Comparison of ENCODE assay signal across 28 cellular contexts in the genomic region with DNA sequence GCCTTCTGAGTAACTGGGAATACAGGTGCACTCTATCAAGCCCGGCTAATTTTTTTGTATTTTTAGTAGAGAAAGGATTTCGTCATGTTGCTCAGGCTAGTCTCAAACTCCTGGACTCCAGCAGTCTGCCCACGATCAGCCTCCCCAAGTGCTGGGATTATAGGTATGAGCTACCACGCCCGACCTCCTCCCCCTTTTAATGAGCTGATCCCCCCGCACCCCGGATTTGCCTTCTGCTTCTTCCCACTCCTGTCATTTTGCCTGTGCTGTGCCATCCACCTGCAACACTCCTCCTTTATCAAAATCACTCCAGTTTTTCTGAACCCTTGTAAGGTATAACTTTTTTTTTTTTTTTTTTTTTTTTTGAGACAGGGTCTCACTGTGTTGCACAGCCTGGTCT. TPM values are rescaled to one million over a fixed set of nuclear protein-coding genes. Genes with fewer than 3 reads are reported as not detected.
"Had no signal": no experiment of that assay in that cellular context is flagged by ENCODE, and none has a peak within 500 bp of the region (broad histone marks: within the 10 kb centered on the region; RNA-seq: fewer than 3 reads in every experiment).

No MANE protein-coding gene starts in this region.

- H3K27me3 Mint-ChIP-seq: activated CD4-positive, alpha-beta T cell treated with anti-CD3 and anti-CD28 coated beads for 36 hours; activated naive CD8-positive, alpha-beta T cell treated with anti-CD3 and anti-CD28 coated beads for 36 hours; activated T-helper 17 cell treated with anti-CD3 and anti-CD28 coated beads, Interleukin-2, amount 50 U/mL, for 72 hours; IgD-negative memory B cell had no signal

- ATAC-seq: activated CD4-positive, alpha-beta T cell treated with anti-CD3 and anti-CD28 coated beads for 36 hours; activated T-helper 17 cell treated with anti-CD3 and anti-CD28 coated beads, Interleukin-2, amount 50 U/mL, for 72 hours; Panc1 had no signal

- DNase-seq: activated CD4-positive, alpha-beta memory T cell treated with anti-CD3 and anti-CD28 coated beads, Interleukin-2, amount 10 ng/mL, durations not matched to agents 7 days and 5 days; activated CD4-positive, alpha-beta T cell treated with anti-CD3 and anti-CD28 coated beads for 36 hours; activated CD4-positive, alpha-beta T cell treated with anti-CD3 and anti-CD28 coated beads, Interleukin-2, amount 50 U/mL, for 1 hour; activated gamma-delta T cell treated with Interleukin-2 at 50 U/mL for 16 hours; activated naive CD4-positive, alpha-beta T cell treated with anti-CD3 and anti-CD28 coated beads, Interleukin-2, amount 10 ng/mL, durations not matched to agents 7 days and 5 days; activated naive CD8-positive, alpha-beta T cell treated with anti-CD3 and anti-CD28 coated beads for 36 hours; activated T-cell treated with anti-CD3 and anti-CD28 coated beads for 4 hours; activated T-cell treated with anti-CD3 and anti-CD28 coated beads, Interleukin-2, amount 50 U/mL, for 48 hours; adrenal gland; anterior cingulate cortex; KG1; NCI-H1092; NCI-H1930; NCI-H2171; NCI-H2227 treated with DMSO at 0.1 percent for 48 hours; NCI-H446 treated with DMSO at 0.1 percent for 48 hours; NCI-H524 treated with DMSO at 0.1 percent for 48 hours; NCI-H748 treated with DMSO at 0.1 percent for 48 hours; OCI-M1; RPMI8226; SK-N-SH; T-helper 1 cell had no signal

- H3K36me3 ChIP-seq: adrenal gland, SJCRH30 had no signal

- H3K27me3 ChIP-seq: adrenal gland had no signal

- H3K9me3 ChIP-seq: adrenal gland, SJCRH30, SK-N-SH had no signal

- H3K9me3 Mint-ChIP-seq: activated CD4-positive, alpha-beta memory T cell treated with anti-CD3 and anti-CD28 coated beads, Interleukin-2, amount 10 ng/mL, durations not matched to agents 7 days and 5 days; activated naive CD4-positive, alpha-beta T cell treated with anti-CD3 and anti-CD28 coated beads, Interleukin-2, amount 10 ng/mL, durations not matched to agents 7 days and 5 days; activated naive CD8-positive, alpha-beta T cell treated with anti-CD3 and anti-CD28 coated beads for 36 hours; activated T-helper 17 cell treated with anti-CD3 and anti-CD28 coated beads, Interleukin-2, amount 50 U/mL, for 72 hours; IgD-negative memory B cell had no signal

- H3K4me3 Mint-ChIP-seq: activated CD4-positive, alpha-beta memory T cell treated with anti-CD3 and anti-CD28 coated beads, Interleukin-2, amount 10 ng/mL, durations not matched to agents 7 days and 5 days; activated CD4-positive, alpha-beta T cell treated with anti-CD3 and anti-CD28 coated beads for 36 hours; activated naive CD4-positive, alpha-beta T cell treated with anti-CD3 and anti-CD28 coated beads, Interleukin-2, amount 10 ng/mL, durations not matched to agents 7 days and 5 days; activated naive CD8-positive, alpha-beta T cell treated with anti-CD3 and anti-CD28 coated beads for 36 hours; activated T-helper 17 cell treated with anti-CD3 and anti-CD28 coated beads, Interleukin-2, amount 50 U/mL, for 72 hours had no signal

- H3K4me1 ChIP-seq: adrenal gland had no signal

- H3K4me1 Mint-ChIP-seq: activated CD4-positive, alpha-beta memory T cell treated with anti-CD3 and anti-CD28 coated beads, Interleukin-2, amount 10 ng/mL, durations not matched to agents 7 days and 5 days; activated CD4-positive, alpha-beta T cell treated with anti-CD3 and anti-CD28 coated beads for 36 hours; activated naive CD4-positive, alpha-beta T cell treated with anti-CD3 and anti-CD28 coated beads, Interleukin-2, amount 10 ng/mL, durations not matched to agents 7 days and 5 days; activated naive CD8-positive, alpha-beta T cell treated with anti-CD3 and anti-CD28 coated beads for 36 hours; activated T-helper 17 cell treated with anti-CD3 and anti-CD28 coated beads, Interleukin-2, amount 50 U/mL, for 72 hours had no signal

- H3K36me3 Mint-ChIP-seq: activated naive CD4-positive, alpha-beta T cell treated with anti-CD3 and anti-CD28 coated beads, Interleukin-2, amount 10 ng/mL, durations not matched to agents 7 days and 5 days; activated naive CD8-positive, alpha-beta T cell treated with anti-CD3 and anti-CD28 coated beads for 36 hours had no signal

- H3K27ac Mint-ChIP-seq: activated CD4-positive, alpha-beta memory T cell treated with anti-CD3 and anti-CD28 coated beads, Interleukin-2, amount 10 ng/mL, durations not matched to agents 7 days and 5 days; activated CD4-positive, alpha-beta T cell treated with anti-CD3 and anti-CD28 coated beads for 36 hours; activated naive CD4-positive, alpha-beta T cell treated with anti-CD3 and anti-CD28 coated beads, Interleukin-2, amount 10 ng/mL, durations not matched to agents 7 days and 5 days; activated naive CD8-positive, alpha-beta T cell treated with anti-CD3 and anti-CD28 coated beads for 36 hours; activated T-helper 17 cell treated with anti-CD3 and anti-CD28 coated beads, Interleukin-2, amount 50 U/mL, for 72 hours; IgD-negative memory B cell had no signal

- H3K4me3 ChIP-seq: adrenal gland had no signal

RNA-seq across cellular contexts. Expression of a gene that starts 33.4 kb away (rescaled TPM):
- total RNA-seq: activated T-helper 17 cell treated with anti-CD3 and anti-CD28 coated beads, Interleukin-2, amount 50 U/mL, for 72 hours; adrenal gland; MCF 10A; Right ventricle myocardium inferior; SJCRH30 had no signal
